26 cellular contexts compared by ENCODE assay signal in genomic region chr16:892536-893255, GRCh38.
DNase-seq lines count a peak whose midpoint lies in the region; ATAC-seq and TF ChIP-seq lines count a peak whose summit lies in the region.
"Had no signal": no experiment of that assay in that cellular context is flagged by ENCODE, and none has a peak within 500 bp of the region (broad histone marks: within the 10 kb centered on the region; RNA-seq: fewer than 3 reads in every experiment).

No MANE protein-coding gene starts in this region.

- no peaks in the 10 kb centered on the region for H3K9me3 ChIP-seq in HEK293 (ENCODE audit: control insufficient read depth, insufficient read depth, low read depth, low read length)
- H3K9me3 ChIP-seq: esophagus squamous epithelium, spleen had no signal

- no peaks in the 10 kb centered on the region for H3K79me2 ChIP-seq in mesendoderm (ENCODE audit: control insufficient read depth, insufficient read depth, low read length)

- no peak overlapping the region for H3K18ac ChIP-seq in mesendoderm (ENCODE audit: low read length)

- H3K9ac ChIP-seq in mesendoderm (ENCODE audit: low read length), result no peak overlapping the region

- POLR2A ChIA-PET in HEK293 (lab: Yijun Ruan, JAX), result no interaction called here
- POLR2A ChIA-PET in RWPE1 (lab: Yijun Ruan, JAX; ENCODE audit: low non-redundant PET), result no interaction called here

- H3K27ac ChIP-seq in HEK293 (ENCODE audit: extremely low read depth, low read depth, low read length) (no peak overlapping the region), mesendoderm (ENCODE audit: low read depth, low read length) (no peak overlapping the region), RWPE1 (no peak overlapping the region)
- H3K27ac ChIP-seq: C4-2B, coronary artery, esophagus squamous epithelium, spleen had no signal

- CTCF ChIA-PET in HEK293 (lab: Yijun Ruan, JAX) (no interaction called here), RWPE1 (lab: Yijun Ruan, JAX) (interaction anchor here (0.8 kb wide), 1 partner anchor 27 kb away, joined by 4 read pairs; no protein-coding TSS in a partner anchor)

- WGBS in mesendoderm (ENCODE audit: extremely low coverage, insufficient coverage, low lambda C conversion rate), result no CpG with 5 or more reads among the region's 35 CpGs

- no peak overlapping the region for H2BK5ac ChIP-seq in mesendoderm (ENCODE audit: low read length)

- H3K23ac ChIP-seq in mesendoderm (ENCODE audit: low read length), result no peak overlapping the region

- H4K5ac ChIP-seq in mesendoderm (ENCODE audit: low read length), result no peak overlapping the region

- no peak overlapping the region for H2AK5ac ChIP-seq in mesendoderm (ENCODE audit: low read length)

- H3K36me3 ChIP-seq in HEK293 (ENCODE audit: control insufficient read depth in 2 of 2, insufficient read depth in 1 of 2, low read length in 2 of 2) (no peaks in the 10 kb centered on the region), mesendoderm (ENCODE audit: control insufficient read depth, insufficient read depth, low read length) (no peaks in the 10 kb centered on the region)

- H3K56ac ChIP-seq in mesendoderm (ENCODE audit: low read length), result no peak overlapping the region

- H2BK15ac ChIP-seq in mesendoderm (replicated peaks; ENCODE audit: low read depth), result no peak overlapping the region

- H3K27me3 ChIP-seq in mesendoderm (ENCODE audit: insufficient read depth, low read length, poor library complexity), result no peaks in the 10 kb centered on the region
- H3K27me3 ChIP-seq: esophagus squamous epithelium, spleen had no signal

- H3K4me3 ChIP-seq in HEK293 (ENCODE audit: low read depth, low read length) (no peak overlapping the region), choroid plexus epithelial cell (ENCODE audit: low read depth, low read length) (no peak overlapping the region), mesendoderm (ENCODE audit: low read length) (no peak overlapping the region)
- H3K4me3 ChIP-seq: coronary artery, esophagus squamous epithelium, spleen had no signal

- ATAC-seq in GM21529 (IDR thresholded peaks at IDR 0.05; ENCODE audit: unreplicated experiment), result no peak
- ATAC-seq: effector memory CD8-positive, alpha-beta T cell; left lobe of liver had no signal

- no peaks in the 10 kb centered on the region for H3K79me1 ChIP-seq in mesendoderm (ENCODE audit: low read length)

- TF ChIP-seq CTCF in HEK293 (tag by site-specific recombination; IDR thresholded peaks at IDR 0.05) (no peak), choroid plexus epithelial cell (conservative IDR thresholded peaks at IDR 0.05; ENCODE audit: low read depth, low read length) (no peak), RWPE1 (conservative IDR thresholded peaks at IDR 0.05; ENCODE audit: low read depth) (no peak)

- H3K4me1 ChIP-seq in HEK293 (ENCODE audit: control insufficient read depth, insufficient read depth, low read length) (no peaks in the 10 kb centered on the region), mesendoderm (ENCODE audit: control insufficient read depth, low read depth, low read length) (no peaks in the 10 kb centered on the region)
- H3K4me1 ChIP-seq: esophagus squamous epithelium, spleen had no signal

- no peak overlapping the region for H4K8ac ChIP-seq in mesendoderm (ENCODE audit: low read depth, low read length)

- H2BK120ac ChIP-seq in mesendoderm (ENCODE audit: low read depth, low read length), result no peak overlapping the region

- H3K4me2 ChIP-seq in mesendoderm (ENCODE audit: low read length), result no peak overlapping the region

- H3K4ac ChIP-seq in mesendoderm (ENCODE audit: low read depth, low read length), result no peak overlapping the region

- DNase-seq in AG20443 (ENCODE audit: low spot score), result peak; percentile 55
- peak; percentile 6 for DNase-seq in choroid plexus epithelial cell (ENCODE audit: low read depth)
- DNase-seq in mesendoderm, result peak; percentile 11
- no peak for DNase-seq in RWPE1 (ENCODE audit: low spot score)
- no peak for DNase-seq in stimulated activated CD4-positive, alpha-beta T cell treated with anti-CD3 and anti-CD28 coated beads, Interleukin-2, amount 100 ng/mL, for 24 hours
- DNase-seq: activated CD4-positive, CD25-positive, alpha-beta regulatory T cell; activated naive CD4-positive, alpha-beta T cell treated with anti-CD3 and anti-CD28 coated beads, Interleukin-2, amount 10 ng/mL, durations not matched to agents 7 days and 5 days; amygdala; Calu3; effector memory CD8-positive, alpha-beta T cell; esophagus squamous epithelium; foreskin melanocyte; KBM-7; naive B cell; NCI-H2081; NCI-H2227 treated with DMSO at 0.1 percent for 48 hours; occipital lobe; retina; SIG-M5; spleen; stimulated activated CD4-positive, alpha-beta T cell treated with anti-CD3 and anti-CD28 coated beads, Interleukin-4, amount 100 ng/mL, for 1 hour had no signal

TF ChIP-seq in HEK293, 187 proteins besides CTCF, POLR2A, EP300 and RAD21:
- TF ChIP-seq, protein P1, sequence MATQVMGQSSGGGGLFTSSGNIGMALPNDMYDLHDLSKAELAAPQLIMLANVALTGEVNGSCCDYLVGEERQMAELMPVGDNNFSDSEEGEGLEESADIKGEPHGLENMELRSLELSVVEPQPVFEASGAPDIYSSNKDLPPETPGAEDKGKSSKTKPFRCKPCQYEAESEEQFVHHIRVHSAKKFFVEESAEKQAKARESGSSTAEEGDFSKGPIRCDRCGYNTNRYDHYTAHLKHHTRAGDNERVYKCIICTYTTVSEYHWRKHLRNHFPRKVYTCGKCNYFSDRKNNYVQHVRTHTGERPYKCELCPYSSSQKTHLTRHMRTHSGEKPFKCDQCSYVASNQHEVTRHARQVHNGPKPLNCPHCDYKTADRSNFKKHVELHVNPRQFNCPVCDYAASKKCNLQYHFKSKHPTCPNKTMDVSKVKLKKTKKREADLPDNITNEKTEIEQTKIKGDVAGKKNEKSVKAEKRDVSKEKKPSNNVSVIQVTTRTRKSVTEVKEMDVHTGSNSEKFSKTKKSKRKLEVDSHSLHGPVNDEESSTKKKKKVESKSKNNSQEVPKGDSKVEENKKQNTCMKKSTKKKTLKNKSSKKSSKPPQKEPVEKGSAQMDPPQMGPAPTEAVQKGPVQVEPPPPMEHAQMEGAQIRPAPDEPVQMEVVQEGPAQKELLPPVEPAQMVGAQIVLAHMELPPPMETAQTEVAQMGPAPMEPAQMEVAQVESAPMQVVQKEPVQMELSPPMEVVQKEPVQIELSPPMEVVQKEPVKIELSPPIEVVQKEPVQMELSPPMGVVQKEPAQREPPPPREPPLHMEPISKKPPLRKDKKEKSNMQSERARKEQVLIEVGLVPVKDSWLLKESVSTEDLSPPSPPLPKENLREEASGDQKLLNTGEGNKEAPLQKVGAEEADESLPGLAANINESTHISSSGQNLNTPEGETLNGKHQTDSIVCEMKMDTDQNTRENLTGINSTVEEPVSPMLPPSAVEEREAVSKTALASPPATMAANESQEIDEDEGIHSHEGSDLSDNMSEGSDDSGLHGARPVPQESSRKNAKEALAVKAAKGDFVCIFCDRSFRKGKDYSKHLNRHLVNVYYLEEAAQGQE (tag by site-specific recombination; IDR thresholded peaks at IDR 0.05), result peak; percentile 96
- TF ChIP-seq ZNF561 (tag by site-specific recombination; IDR thresholded peaks at IDR 0.05; ENCODE audit: borderline replicate concordance), result no peak

Comparison
In these comparisons a context has a peak if more than half of its experiments do, and no peak if none do; other contexts are left out.
1. DNase-seq: peak in AG20443 (single experiment), choroid plexus epithelial cell (single experiment) and mesendoderm (single experiment); none in RWPE1 (single experiment) and stimulated activated CD4-positive, alpha-beta T cell treated with anti-CD3 and anti-CD28 coated beads, Interleukin-2, amount 100 ng/mL, for 24 hours (0 of 2).